In genomic region chr11:121310908-121311307, GRCh38 we compare ENCODE assay signal across 20 cellular contexts.
"Had no signal": no experiment of that assay in that cellular context is flagged by ENCODE, and none has a peak within 500 bp of the region (broad histone marks: within the 10 kb centered on the region; RNA-seq: fewer than 3 reads in every experiment).

No MANE protein-coding gene starts in this region.

- H3K4me1 ChIP-seq: sigmoid colon, thyroid gland, upper lobe of right lung had no signal

- DNase-seq: activated CD4-positive, alpha-beta memory T cell treated with anti-CD3 and anti-CD28 coated beads, Interleukin-2, amount 10 ng/mL, durations not matched to agents 7 days and 5 days; activated CD4-positive, alpha-beta T cell treated with anti-CD3 and anti-CD28 coated beads, Interleukin-2, amount 10 ng/mL, durations not matched to agents 24 days and 14 days; effector CD8-positive, alpha-beta T cell; foreskin melanocyte; immature natural killer cell; left ventricle myocardium superior; mammary epithelial cell; natural killer cell; retina; sigmoid colon; stimulated activated CD4-positive, alpha-beta T cell treated with anti-CD3 and anti-CD28 coated beads, Interleukin-2, amount 100 ng/mL, for 48 hours; stimulated activated CD8-positive, alpha-beta memory T cell treated with anti-CD3 and anti-CD28 coated beads, Interleukin-4, amount 100 ng/mL, for 48 hours; stimulated activated naive B cell treated with anti-CD40 and anti-IgM and Interleukin-4, amounts not matched to agents 10 μg/mL and 1 μg/mL and 100 μg/mL, for 72 hours; thyroid gland; upper lobe of right lung had no signal

- H3K27ac Mint-ChIP-seq: activated CD4-positive, alpha-beta memory T cell treated with anti-CD3 and anti-CD28 coated beads, Interleukin-2, amount 10 ng/mL, durations not matched to agents 7 days and 5 days; activated CD4-positive, alpha-beta T cell treated with anti-CD3 and anti-CD28 coated beads, Interleukin-2, amount 10 ng/mL, durations not matched to agents 24 days and 14 days; activated T-helper 1 cell treated with anti-CD3 and anti-CD28 coated beads, Interleukin-12 subunit alpha, Interleukin-12 subunit beta, Interleukin-2, Interleukin-4 antibody, amounts not matched to agents 30 ng/mL and 10 ng/mL and 1 ng/mL, durations not matched to agents 14 hours and 24 hours and 36 hours; dendritic cell treated with granulocyte-macrophage colony-stimulating factor and Interleukin-4, amounts not matched to agents 40 ng/mL and 50 ng/mL, for 4 days; immature natural killer cell; mesothelial cell of epicardium; natural killer cell; stimulated activated naive B cell treated with anti-CD40 and anti-IgM and Interleukin-4, amounts not matched to agents 10 μg/mL and 1 μg/mL and 100 μg/mL, for 72 hours had no signal

- H3K27ac ChIP-seq: sigmoid colon, thyroid gland, upper lobe of right lung had no signal

- H3K9me3 ChIP-seq: sigmoid colon, thyroid gland, upper lobe of right lung had no signal

- H3K9me3 Mint-ChIP-seq: activated CD4-positive, alpha-beta memory T cell treated with anti-CD3 and anti-CD28 coated beads, Interleukin-2, amount 10 ng/mL, durations not matched to agents 7 days and 5 days; activated T-helper 1 cell treated with anti-CD3 and anti-CD28 coated beads, Interleukin-12 subunit alpha, Interleukin-12 subunit beta, Interleukin-2, Interleukin-4 antibody, amounts not matched to agents 30 ng/mL and 10 ng/mL and 1 ng/mL, durations not matched to agents 14 hours and 24 hours and 36 hours; dendritic cell treated with granulocyte-macrophage colony-stimulating factor and Interleukin-4, amounts not matched to agents 40 ng/mL and 50 ng/mL, for 4 days; immature natural killer cell; natural killer cell had no signal

- H3K4me3 ChIP-seq: sigmoid colon, smooth muscle cell, thyroid gland, upper lobe of right lung had no signal

- H3K27me3 ChIP-seq: sigmoid colon, thyroid gland, upper lobe of right lung had no signal

- H3K27me3 Mint-ChIP-seq: activated CD4-positive, alpha-beta memory T cell treated with anti-CD3 and anti-CD28 coated beads, Interleukin-2, amount 10 ng/mL, durations not matched to agents 7 days and 5 days; activated CD4-positive, alpha-beta T cell treated with anti-CD3 and anti-CD28 coated beads, Interleukin-2, amount 10 ng/mL, durations not matched to agents 24 days and 14 days; dendritic cell treated with granulocyte-macrophage colony-stimulating factor and Interleukin-4, amounts not matched to agents 40 ng/mL and 50 ng/mL, for 4 days; stimulated activated naive B cell treated with anti-CD40 and anti-IgM and Interleukin-4, amounts not matched to agents 10 μg/mL and 1 μg/mL and 100 μg/mL, for 72 hours had no signal

- H3K4me1 Mint-ChIP-seq: immature natural killer cell, mesothelial cell of epicardium, natural killer cell had no signal

- H3K4me3 Mint-ChIP-seq: activated CD4-positive, alpha-beta memory T cell treated with anti-CD3 and anti-CD28 coated beads, Interleukin-2, amount 10 ng/mL, durations not matched to agents 7 days and 5 days; activated CD4-positive, alpha-beta T cell treated with anti-CD3 and anti-CD28 coated beads, Interleukin-2, amount 10 ng/mL, durations not matched to agents 24 days and 14 days; activated T-helper 1 cell treated with anti-CD3 and anti-CD28 coated beads, Interleukin-12 subunit alpha, Interleukin-12 subunit beta, Interleukin-2, Interleukin-4 antibody, amounts not matched to agents 30 ng/mL and 10 ng/mL and 1 ng/mL, durations not matched to agents 14 hours and 24 hours and 36 hours; dendritic cell treated with granulocyte-macrophage colony-stimulating factor and Interleukin-4, amounts not matched to agents 40 ng/mL and 50 ng/mL, for 4 days; immature natural killer cell; mesothelial cell of epicardium; natural killer cell had no signal

- ATAC-seq: esophagus mucosa, left ventricle myocardium superior, upper lobe of right lung had no signal
